ENCODE assay signal across 31 cellular contexts in genomic region chr12:71233083-71233482, GRCh38.
DNase-seq lines count a peak whose midpoint lies in the region; ATAC-seq, FAIRE-seq and TF ChIP-seq lines count a peak whose summit lies in the region.
"Had no signal": no experiment of that assay in that cellular context is flagged by ENCODE, and none has a peak within 500 bp of the region (broad histone marks: within the 10 kb centered on the region; RNA-seq: fewer than 3 reads in every experiment).

No MANE protein-coding gene starts in this region.

- CTCF ChIA-PET in HepG2 (lab: Yijun Ruan, JAX; ENCODE audit: low intra/inter-chr PET ratio, low total read pairs) (no interaction called here), K562 (lab: Yijun Ruan, JAX; ENCODE audit: low intra/inter-chr PET ratio) (no interaction called here)

- H3K79me2 ChIP-seq in HepG2 (ENCODE audit: insufficient read depth, low read length) (no peaks in the 10 kb centered on the region), K562 (ENCODE audit: control insufficient read depth, insufficient read depth, low read length) (no peaks in the 10 kb centered on the region)

- H3K27ac ChIP-seq in HepG2 (ENCODE audit: extremely low read length, insufficient read depth, low read length) (no peak overlapping the region), right lobe of liver (no peak overlapping the region), K562 (ENCODE audit: extremely low read depth, low read depth, low read length) (no peak overlapping the region), vagina (no peak overlapping the region)
- H3K27ac ChIP-seq: 22Rv1; A549; BLaER1; BLaER1 treated with 17β-estradiol and CSF1 and Interleukin-3, amounts not matched to agents 10 nM and 100 nM; C4-2B had no signal

- BruUV-seq in HepG2 (replicated peaks; lab: Mats Ljungman, UMichigan) (no TSS peak), K562 (replicated peaks; lab: Mats Ljungman, UMichigan) (no TSS peak)

- intact Hi-C loops in HepG2 (cut with micrococcal nuclease; ENCODE audit: unreplicated experiment): no loop called here
- intact Hi-C loops in right lobe of liver (cut with DNase I): no loop called here
- intact Hi-C loops in K562 (cut with micrococcal nuclease): no loop called here
- intact Hi-C loops in vagina (cut with DNase I): no loop called here

- in situ Hi-C loops in HepG2 (cut with HindIII; ENCODE audit: extremely low pct_ligation_motif_present, low pct_unique_long_range_greater_than_20kb) (no loop called here), K562 (cut with MboI) (no loop called here)

- H3K9me1 ChIP-seq in K562 (ENCODE audit: control insufficient read depth, insufficient read depth, low read length): no peaks in the 10 kb centered on the region

- H3K4me1 ChIP-seq in HepG2 (ENCODE audit: insufficient read depth, low read length) (no peaks in the 10 kb centered on the region), right lobe of liver (no peaks in the 10 kb centered on the region), K562 (replicated peaks in 1 of 2; ENCODE audit: control insufficient read depth in 2 of 2, insufficient read depth in 2 of 2, low read length in 2 of 2) (peaks cover 9 to 29% of the 10 kb centered on the region in 2 experiments), vagina (no peaks in the 10 kb centered on the region)
- H3K4me1 ChIP-seq: A549, Caco-2 had no signal

- H4K20me1 ChIP-seq in HepG2 (ENCODE audit: insufficient read depth, low read length) (no peaks in the 10 kb centered on the region), K562 (replicated peaks; ENCODE audit: control insufficient read depth, insufficient read depth, low read length) (no peaks in the 10 kb centered on the region)
- H4K20me1 ChIP-seq: BLaER1; BLaER1 treated with 17β-estradiol and CSF1 and Interleukin-3, amounts not matched to agents 10 nM and 100 nM had no signal

- no peak for TF ChIP-seq CTCF in HepG2 (CRISPR knock-in tag; IDR thresholded peaks at IDR 0.05)
- TF ChIP-seq CTCF in right lobe of liver (IDR thresholded peaks at IDR 0.05): no peak
- no peak for TF ChIP-seq CTCF in K562 (IDR thresholded peaks at IDR 0.05 in 2 of 3, conservative IDR thresholded peaks at IDR 0.05 in 1 of 3; ENCODE audit: insufficient read depth in 2 of 3, low read depth in 1 of 3, low read length in 3 of 3)
- no peak for TF ChIP-seq CTCF in vagina (IDR thresholded peaks at IDR 0.05)

- no peak overlapping the region for H3K4me2 ChIP-seq in HepG2 (ENCODE audit: low read depth, low read length)
- H3K4me2 ChIP-seq in K562 (ENCODE audit: insufficient read depth, low read length): no peak overlapping the region
- H3K4me2 ChIP-seq: A549; BLaER1; BLaER1 treated with 17β-estradiol and CSF1 and Interleukin-3, amounts not matched to agents 10 nM and 100 nM had no signal

- POLR2A ChIA-PET in HepG2 (lab: Yijun Ruan, JAX): no interaction called here
- POLR2A ChIA-PET in K562 (lab: Yijun Ruan, JAX): no interaction called here

- H3K9ac ChIP-seq in HepG2 (ENCODE audit: insufficient read depth, low read depth, low read length) (no peak overlapping the region), K562 (ENCODE audit: insufficient read depth in 1 of 2, low read depth in 2 of 2, low read length in 2 of 2) (no peak overlapping the region)
- H3K9ac ChIP-seq: BLaER1; BLaER1 treated with 17β-estradiol and CSF1 and Interleukin-3, amounts not matched to agents 10 nM and 100 nM had no signal

- ATAC-seq in HepG2 (no peak), right lobe of liver (no peak), K562 (no peak)
- ATAC-seq: A549; CD8-positive, alpha-beta T cell had no signal

- TF ChIP-seq RAD21 in HepG2 (CRISPR knock-in tag; IDR thresholded peaks at IDR 0.05) (no peak), K562 (CRISPR knock-in tag; conservative IDR thresholded peaks at IDR 0.05 in 1 of 2, IDR thresholded peaks at IDR 0.05 in 1 of 2) (no peak)

- H3K4me3 ChIP-seq in HepG2 (replicated peaks in 1 of 3; ENCODE audit: insufficient read depth in 1 of 3, low read depth in 2 of 3, low read length in 3 of 3) (no peak overlapping the region), right lobe of liver (no peak overlapping the region), K562 (no peak overlapping the region), vagina (no peak overlapping the region)
- H3K4me3 ChIP-seq: A549; BLaER1; BLaER1 treated with 17β-estradiol and CSF1 and Interleukin-3, amounts not matched to agents 10 nM and 100 nM had no signal

- DNase-seq in HepG2 (ENCODE audit: low spot score) (no peak), right lobe of liver (no peak), K562 (ENCODE audit: extremely low read depth in 1 of 4, low spot score in 3 of 4) (no peak), vagina (ENCODE audit: extremely low spot score in 2 of 2) (no peak)
- DNase-seq: 8988T; ACHN; AML-193; BE2C; C1 segment of cervical spinal cord; Caco-2; Calu3; CD4-positive, alpha-beta memory T cell; CD4-positive, alpha-beta T cell; CD4-positive, CD25-positive, alpha-beta regulatory T cell; CD8-positive, alpha-beta memory T cell; CD8-positive, alpha-beta T cell; COR-L47; DMS 273 treated with DMSO at 0.1 percent for 48 hours; DMS153; DMS53; DMS79; DMS79 treated with DMSO at 0.1 percent for 48 hours; DND-41; EL had no signal

- no peak overlapping the region for H2AFZ ChIP-seq in HepG2 (ENCODE audit: low read length)
- H2AFZ ChIP-seq in K562 (ENCODE audit: low read depth, low read length): no peak overlapping the region

- H3K9me3 ChIP-seq in HepG2 (ENCODE audit: low read length) (no peaks in the 10 kb centered on the region), right lobe of liver (no peaks in the 10 kb centered on the region), K562 (replicated peaks; ENCODE audit: control insufficient read depth, insufficient read depth, low read depth, low read length) (0 out of 2 replicates have a peak, but pooled peaks cover 2% of the 10 kb centered on the region), vagina (no peaks in the 10 kb centered on the region)
- H3K9me3 ChIP-seq: A549; BE2C; BLaER1; BLaER1 treated with 17β-estradiol and CSF1 and Interleukin-3, amounts not matched to agents 10 nM and 100 nM; Caco-2 had no signal

- no peak for FAIRE-seq in HepG2 (lab: Jason Lieb, UNC)
- no peak for FAIRE-seq in K562 (lab: Jason Lieb, UNC)
- FAIRE-seq: A204.1, A549, D721Med had no signal

- TF ChIP-seq EP300 in HepG2 (IDR thresholded peaks at IDR 0.05; ENCODE audit: low read depth in 2 of 2, low read length in 2 of 2): no peak
- TF ChIP-seq EP300 in HepG2 (CRISPR knock-in tag; IDR thresholded peaks at IDR 0.05; ENCODE audit: borderline replicate concordance): no peak
- TF ChIP-seq EP300 in K562 (IDR thresholded peaks at IDR 0.05; ENCODE audit: low read length): no peak

- 2% methylated on average over 2 of the region's 2 CpGs for WGBS in HepG2 (ENCODE audit: low lambda C conversion rate)
- WGBS in right lobe of liver (ENCODE audit: insufficient coverage, low coverage, low lambda C conversion rate, missing lambda C conversion rate): 64% methylated on average over 2 of the region's 2 CpGs
- WGBS in K562 (ENCODE audit: insufficient coverage, low coverage, missing lambda C conversion rate): 85% methylated on average over 2 of the region's 2 CpGs

- TF ChIP-seq POLR2A in HepG2 (IDR thresholded peaks at IDR 0.05; ENCODE audit: insufficient read depth in 1 of 2, low read depth in 2 of 2, low read length in 2 of 2) (no peak), right lobe of liver (IDR thresholded peaks at IDR 0.05) (no peak), K562 (conservative IDR thresholded peaks at IDR 0.05) (no peak), vagina (IDR thresholded peaks at IDR 0.05) (no peak)

- H3K36me3 ChIP-seq in HepG2 (replicated peaks in 1 of 2; ENCODE audit: control insufficient read depth in 1 of 2, insufficient read depth in 2 of 2, low read length in 2 of 2) (no peaks in the 10 kb centered on the region), right lobe of liver (no peaks in the 10 kb centered on the region), K562 (ENCODE audit: control insufficient read depth, insufficient read depth, low read length) (no peaks in the 10 kb centered on the region), vagina (no peaks in the 10 kb centered on the region)
- H3K36me3 ChIP-seq: BE2C; BLaER1; BLaER1 treated with 17β-estradiol and CSF1 and Interleukin-3, amounts not matched to agents 10 nM and 100 nM had no signal

- H3K27me3 ChIP-seq in HepG2 (ENCODE audit: control insufficient read depth in 1 of 2, insufficient read depth in 2 of 2, low read length in 2 of 2): no peaks in the 10 kb centered on the region
- H3K27me3 ChIP-seq in right lobe of liver: no peaks in the 10 kb centered on the region
- no peaks in the 10 kb centered on the region for H3K27me3 ChIP-seq in K562 (ENCODE audit: control insufficient read depth in 2 of 2, insufficient read depth in 2 of 2, low read length in 2 of 2)
- H3K27me3 ChIP-seq in vagina: no peaks in the 10 kb centered on the region
- H3K27me3 ChIP-seq: BE2C; BLaER1; BLaER1 treated with 17β-estradiol and CSF1 and Interleukin-3, amounts not matched to agents 10 nM and 100 nM had no signal

TF ChIP-seq in HepG2, 621 proteins besides CTCF, POLR2A, EP300 and RAD21:
- TF ChIP-seq ZNF207 (IDR thresholded peaks at IDR 0.05; ENCODE audit: borderline replicate concordance): no peak
- TF ChIP-seq ZNF451 (CRISPR knock-in tag; IDR thresholded peaks at IDR 0.05): no peak
- TF ChIP-seq KDM6A (CRISPR knock-in tag; IDR thresholded peaks at IDR 0.05; ENCODE audit: low read depth): no peak
- 0 out of 2 replicates have a peak, but pooled peaks have one; percentile 41 for TF ChIP-seq ZNF12 (CRISPR knock-in tag; IDR thresholded peaks at IDR 0.05)

TF ChIP-seq in K562, 482 proteins besides CTCF, POLR2A, EP300 and RAD21:
- no peak for TF ChIP-seq NCOA4 (IDR thresholded peaks at IDR 0.05; ENCODE audit: partially characterized antibody)
- peak; percentile 93 for TF ChIP-seq ZNF12 (CRISPR knock-in tag; IDR thresholded peaks at IDR 0.05)

Comparison
In these comparisons a context has a peak if more than half of its experiments do, and no peak if none do; other contexts are left out.
1. Of the 241 proteins assayed by ChIP-seq in both HepG2 and K562: peak only in HepG2: none; only in K562: none; in both: ZNF12; in neither: 240.